In the genomic region with DNA sequence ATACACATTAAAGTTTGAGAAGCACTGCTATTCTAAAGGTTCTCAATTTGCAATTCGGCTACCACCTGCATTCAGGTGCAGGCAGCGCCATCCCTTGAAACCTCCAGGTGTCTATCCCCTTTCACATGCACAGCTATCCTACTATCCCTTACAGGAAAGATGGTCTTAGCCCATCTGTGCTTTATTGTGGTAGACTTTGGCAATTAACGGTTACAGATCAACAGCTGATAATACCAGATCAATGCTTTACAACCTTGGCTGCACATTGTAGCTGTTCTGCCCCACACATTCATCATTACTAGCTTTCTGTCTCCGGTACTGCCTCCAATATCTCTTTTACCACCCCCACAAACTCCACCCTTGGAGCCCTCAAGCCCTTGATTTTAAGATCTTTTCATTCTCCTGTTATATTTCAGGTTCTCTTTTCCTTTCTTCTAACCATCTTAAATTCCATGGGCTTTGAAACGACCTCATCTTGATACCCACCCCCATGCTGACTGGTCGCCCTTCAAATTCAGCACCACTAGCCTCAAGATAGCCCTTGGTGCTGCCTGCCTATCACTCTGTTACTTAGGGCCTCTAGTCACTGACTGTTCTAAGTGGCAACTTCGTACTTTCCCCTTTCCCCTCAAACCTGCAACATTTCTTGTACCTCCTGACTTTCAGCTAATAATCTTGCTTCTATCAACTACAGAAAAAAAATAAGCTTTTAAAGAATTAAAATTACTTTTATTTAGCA, we compare ENCODE assay signal across 28 cellular contexts.
"Had no signal": no experiment of that assay in that cellular context is flagged by ENCODE, and none has a peak within 500 bp of the region (broad histone marks: within the 10 kb centered on the region; RNA-seq: fewer than 3 reads in every experiment).

No MANE protein-coding gene starts in this region.

- FAIRE-seq: kidney, urothelium cell line had no signal

- H3K27ac ChIP-seq: esophagus squamous epithelium, heart right ventricle, neural progenitor cell, prostate gland, right atrium auricular region, sigmoid colon, thoracic aorta, tibial nerve, upper lobe of left lung had no signal

- H3K4me2 ChIP-seq: neural progenitor cell had no signal

- H3K9ac ChIP-seq: neural progenitor cell had no signal

- H3K9me3 Mint-ChIP-seq: naive thymus-derived CD4-positive, alpha-beta T cell; nephron; neural progenitor cell; stimulated activated naive B cell treated with anti-CD40 and anti-IgM and Interleukin-4, amounts not matched to agents 10 μg/mL and 1 μg/mL and 100 μg/mL, for 72 hours; stimulated activated naive CD8-positive, alpha-beta T cell treated with anti-CD3 and anti-CD28 coated beads, Interleukin-15, Interleukin-2, amounts not matched to agents 100 ng/mL and 50 ng/mL, for 24 hours had no signal

- H3K9me3 ChIP-seq: esophagus squamous epithelium, heart right ventricle, prostate gland, right atrium auricular region, sigmoid colon, tibial nerve, upper lobe of left lung had no signal

- H3K27me3 Mint-ChIP-seq: effector memory CD8-positive, alpha-beta T cell; stimulated activated naive B cell treated with anti-CD40 and anti-IgM and Interleukin-4, amounts not matched to agents 10 μg/mL and 1 μg/mL and 100 μg/mL, for 72 hours; stimulated activated naive CD8-positive, alpha-beta T cell treated with anti-CD3 and anti-CD28 coated beads, Interleukin-15, Interleukin-2, amounts not matched to agents 100 ng/mL and 50 ng/mL, for 24 hours had no signal

- H3K4me3 Mint-ChIP-seq: effector memory CD8-positive, alpha-beta T cell; naive thymus-derived CD4-positive, alpha-beta T cell; nephron; neural progenitor cell; stimulated activated naive B cell treated with anti-CD40 and anti-IgM and Interleukin-4, amounts not matched to agents 10 μg/mL and 1 μg/mL and 100 μg/mL, for 72 hours; stimulated activated naive CD8-positive, alpha-beta T cell treated with anti-CD3 and anti-CD28 coated beads, Interleukin-15, Interleukin-2, amounts not matched to agents 100 ng/mL and 50 ng/mL, for 24 hours had no signal

- H3K27ac Mint-ChIP-seq: effector memory CD8-positive, alpha-beta T cell; naive thymus-derived CD4-positive, alpha-beta T cell; nephron; neural progenitor cell; stimulated activated naive B cell treated with anti-CD40 and anti-IgM and Interleukin-4, amounts not matched to agents 10 μg/mL and 1 μg/mL and 100 μg/mL, for 72 hours; stimulated activated naive CD8-positive, alpha-beta T cell treated with anti-CD3 and anti-CD28 coated beads, Interleukin-15, Interleukin-2, amounts not matched to agents 100 ng/mL and 50 ng/mL, for 24 hours had no signal

- H3K36me3 ChIP-seq: esophagus squamous epithelium, heart right ventricle, neural progenitor cell, prostate gland, right atrium auricular region, sigmoid colon, thoracic aorta, tibial nerve, upper lobe of left lung had no signal

- H3K4me3 ChIP-seq: esophagus squamous epithelium, heart right ventricle, lung, neural progenitor cell, prostate gland, right atrium auricular region, sigmoid colon, thoracic aorta, tibial nerve, upper lobe of left lung had no signal

- H3K4me1 ChIP-seq: neural progenitor cell, prostate gland, right atrium auricular region, sigmoid colon, tibial nerve, upper lobe of left lung had no signal

- H2AFZ ChIP-seq: neural progenitor cell had no signal

- ATAC-seq: effector memory CD8-positive, alpha-beta T cell; heart right ventricle; left lobe of liver; naive thymus-derived CD4-positive, alpha-beta T cell; stimulated activated naive B cell treated with anti-CD40 and anti-IgM and Interleukin-4, amounts not matched to agents 10 μg/mL and 1 μg/mL and 100 μg/mL, for 72 hours had no signal

- H3K27me3 ChIP-seq: esophagus squamous epithelium, heart right ventricle, neural progenitor cell, right atrium auricular region, sigmoid colon, tibial nerve, upper lobe of left lung had no signal

- DNase-seq: cerebellar nuclear complex; cortex of kidney; effector memory CD8-positive, alpha-beta T cell; erythroblast; esophagus squamous epithelium; foreskin melanocyte; glutamatergic neuron; heart right ventricle; hippocampal formation; kidney; mesenchymal stem cell; midbrain; naive thymus-derived CD4-positive, alpha-beta T cell; sigmoid colon; stimulated activated CD4-positive, alpha-beta T cell treated with anti-CD3 and anti-CD28 coated beads, Interleukin-2, amount 100 ng/mL, for 24 hours; stimulated activated CD4-positive, alpha-beta T cell treated with anti-CD3 and anti-CD28 coated beads, Interleukin-4, amount 100 ng/mL, for 4 hours; stimulated activated naive B cell treated with anti-CD40 and anti-IgM and Interleukin-4, amounts not matched to agents 10 μg/mL and 1 μg/mL and 100 μg/mL, for 72 hours; upper lobe of left lung had no signal

- H3K4me1 Mint-ChIP-seq: naive thymus-derived CD4-positive, alpha-beta T cell; nephron; neural progenitor cell; stimulated activated naive B cell treated with anti-CD40 and anti-IgM and Interleukin-4, amounts not matched to agents 10 μg/mL and 1 μg/mL and 100 μg/mL, for 72 hours had no signal

- H3K36me3 Mint-ChIP-seq: naive thymus-derived CD4-positive, alpha-beta T cell; neural progenitor cell; stimulated activated naive B cell treated with anti-CD40 and anti-IgM and Interleukin-4, amounts not matched to agents 10 μg/mL and 1 μg/mL and 100 μg/mL, for 72 hours had no signal
